In the genomic region with DNA sequence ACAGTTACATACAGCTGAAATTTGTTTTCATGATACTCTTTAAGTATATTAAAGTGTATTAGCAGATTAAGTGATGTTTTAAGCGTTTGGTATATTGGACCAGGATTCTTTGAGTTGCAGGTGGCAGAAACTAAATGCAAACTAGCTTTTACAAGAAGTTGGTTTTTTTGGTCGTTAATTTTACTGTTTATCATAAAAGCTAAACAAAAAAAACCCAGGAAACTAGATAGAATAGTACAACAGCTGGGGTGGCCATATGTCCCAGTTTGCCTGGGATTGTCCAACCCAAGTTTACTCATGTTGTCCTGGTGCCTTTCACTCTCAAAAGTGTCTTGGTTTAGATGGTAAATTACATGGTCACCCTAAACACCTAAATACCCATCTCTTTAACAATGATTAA, we compare ENCODE assay signal across 20 cellular contexts.
A peak's percentile ranks its signal among the peaks of the same experiment; 100 is the strongest.
DNase-seq lines count a peak whose midpoint lies in the region; ATAC-seq, FAIRE-seq and TF ChIP-seq lines count a peak whose summit lies in the region.
"Had no signal": no experiment of that assay in that cellular context is flagged by ENCODE, and none has a peak within 500 bp of the region (broad histone marks: within the 10 kb centered on the region; RNA-seq: fewer than 3 reads in every experiment).

No MANE protein-coding gene starts in this region.

- H3K4me1 ChIP-seq in stomach, result no peaks in the 10 kb centered on the region
- H3K4me1 ChIP-seq: A549 had no signal

- ATAC-seq in GM21717 (IDR thresholded peaks at IDR 0.05; ENCODE audit: unreplicated experiment), result no peak
- ATAC-seq: A549, HCT116, K562 had no signal

- no peak for TF ChIP-seq CTCF in fibroblast of villous mesenchyme (IDR thresholded peaks at IDR 0.05; ENCODE audit: insufficient read depth, low read depth, low read length)
- TF ChIP-seq CTCF in stomach (IDR thresholded peaks at IDR 0.05), result no peak

- peak; percentile 80 for DNase-seq in DMS 273 (lab: John Stamatoyannopoulos, UW; ENCODE audit: unreplicated experiment)
- DNase-seq in GM18507 (ENCODE audit: extremely low spot score, insufficient read length, low read depth), result no peak
- peak; percentile 74 for DNase-seq in NCI-H2171 treated with DMSO at 0.1 percent for 48 hours (lab: John Stamatoyannopoulos, UW)
- DNase-seq in fibroblast of villous mesenchyme (ENCODE audit: low read depth), result peak; percentile 33
- DNase-seq in SKM-1 (lab: John Stamatoyannopoulos, UW; ENCODE audit: unreplicated experiment), result no peak
- no peak for DNase-seq in stomach
- DNase-seq: CD8-positive, alpha-beta memory T cell; DMS79; GOT3; NCI-H1105 treated with DMSO at 0.1 percent for 48 hours; NCI-H187 treated with DMSO at 0.1 percent for 48 hours; NCI-H526 treated with DMSO at 0.1 percent for 48 hours; OCI-M1; SHP77 treated with DMSO at 0.1 percent for 48 hours; SK-N-SH had no signal

- no peak for TF ChIP-seq POLR2A in stomach (IDR thresholded peaks at IDR 0.05)

- no peak for TF ChIP-seq EP300 in stomach (IDR thresholded peaks at IDR 0.05)

- H3K4me3 ChIP-seq in fibroblast of villous mesenchyme (ENCODE audit: low read depth, low read length) (no peak overlapping the region), stomach (no peak overlapping the region)
- H3K4me3 ChIP-seq: A549, K562 had no signal

- WGBS in stomach, 5 donors, result 66 to 78% (median 73%) methylated on average over 2 of the region's 2 CpGs

- H3K36me3 ChIP-seq in stomach, result peaks cover 0 to 18% (median 8%) of the 10 kb centered on the region in 4 donors

- peak; percentile 78 for FAIRE-seq in GM18507 (lab: Jason Lieb, UNC)
- FAIRE-seq: A549, K562 had no signal

- intact Hi-C loops in stomach (cut with DNase I; ENCODE audit: low total_unique reads), result no loop called here

- H3K27ac ChIP-seq in stomach, result no peak overlapping the region
- H3K27ac ChIP-seq: A549 had no signal

- no peaks in the 10 kb centered on the region for H3K27me3 ChIP-seq in stomach
- H3K27me3 ChIP-seq: BLaER1 treated with 17β-estradiol and CSF1 and Interleukin-3, amounts not matched to agents 10 nM and 100 nM had no signal

- no peaks in the 10 kb centered on the region for H3K9me3 ChIP-seq in stomach
- H3K9me3 ChIP-seq: A549; BLaER1 treated with 17β-estradiol and CSF1 and Interleukin-3, amounts not matched to agents 10 nM and 100 nM; SK-N-SH had no signal

Comparison
In these comparisons a context has a peak if more than half of its experiments do, and no peak if none do; other contexts are left out.
1. DNase-seq: peak in DMS 273 (single experiment), NCI-H2171 treated with DMSO at 0.1 percent for 48 hours (single experiment) and fibroblast of villous mesenchyme (single experiment); none in GM18507 (single experiment), SKM-1 (single experiment) and stomach (single experiment).